22 cellular contexts compared by ENCODE assay signal in genomic region chr20:10706460-10706811, GRCh38. TPM values are rescaled to one million over a fixed set of nuclear protein-coding genes. Genes with fewer than 3 reads are reported as not detected.
DNase-seq lines count a peak whose midpoint lies in the region; ATAC-seq and TF ChIP-seq lines count a peak whose summit lies in the region.
"Had no signal": no experiment of that assay in that cellular context is flagged by ENCODE, and none has a peak within 500 bp of the region (broad histone marks: within the 10 kb centered on the region; RNA-seq: fewer than 3 reads in every experiment).

No MANE protein-coding gene starts in this region.

- 88 to 91% methylated on average over 12 of the region's 12 CpGs for WGBS in esophagus squamous epithelium, 2 donors

- no peak overlapping the region for H3K27ac ChIP-seq in breast epithelium
- peak overlapping the region; percentile 46 for H3K27ac ChIP-seq in RWPE2 (ENCODE audit: poor library complexity, severe bottlenecking)
- peak overlapping the region in 3 of 4 donors; percentile 39 to 70 (median 60) for H3K27ac ChIP-seq in esophagus squamous epithelium
- peak overlapping the region; percentile 62 to 67 for H3K27ac ChIP-seq in tibial artery
- H3K27ac ChIP-seq: SK-N-MC had no signal

- H3K4me1 ChIP-seq in breast epithelium (no peaks in the 10 kb centered on the region), RWPE2 (ENCODE audit: insufficient read depth, poor library complexity, severe bottlenecking) (peaks cover 19% of the 10 kb centered on the region), esophagus squamous epithelium (peaks cover 0 to 20% (median 6%) of the 10 kb centered on the region in 3 donors), tibial artery (peaks cover 0 to 46% (median 20%) of the 10 kb centered on the region in 4 donors)

- CTCF ChIA-PET in MCF 10A (lab: Yijun Ruan, JAX): interaction anchor here (0.6 to 4.8 kb wide), 7 partner anchors 10 to 499 kb away, joined by 3 to 22 read pairs (median 3); no protein-coding TSS in a partner anchor

- H3K9me3 Mint-ChIP-seq in MCF 10A (ENCODE audit: unreplicated experiment): peaks cover 14% of the 10 kb centered on the region

- TF ChIP-seq CTCF in MCF 10A (IDR thresholded peaks at IDR 0.05; ENCODE audit: unreplicated experiment) (no peak), breast epithelium (IDR thresholded peaks at IDR 0.05) (no peak), RWPE2 (IDR thresholded peaks at IDR 0.05; ENCODE audit: poor library complexity, severe bottlenecking) (no peak), esophagus squamous epithelium (IDR thresholded peaks at IDR 0.05) (no peak), tibial artery (IDR thresholded peaks at IDR 0.05) (no peak)

- H3K27me3 ChIP-seq in breast epithelium: no peaks in the 10 kb centered on the region
- no peaks in the 10 kb centered on the region for H3K27me3 ChIP-seq in RWPE2 (ENCODE audit: insufficient read depth, poor library complexity, severe bottlenecking)
- H3K27me3 ChIP-seq in esophagus squamous epithelium: no peaks in the 10 kb centered on the region
- no peaks in the 10 kb centered on the region for H3K27me3 ChIP-seq in tibial artery

- BruUV-seq in MCF 10A (replicated peaks; lab: Mats Ljungman, UMichigan): no TSS peak

- DNase-seq in MCF 10A (ENCODE audit: unreplicated experiment) (no peak), breast epithelium (ENCODE audit: low spot score in 2 of 2) (no peak), RWPE2 (ENCODE audit: low spot score) (no peak), esophagus squamous epithelium (lab: John Stamatoyannopoulos, UW) (no peak), tibial artery (no peak), HUDEP-2 (lab: John Stamatoyannopoulos, UW; ENCODE audit: unreplicated experiment in 76 of 76) (no peak)
- DNase-seq: AML-193; C1 segment of cervical spinal cord; CD8-positive, alpha-beta T cell; GDM1; KG1; NCI-H1105; NCI-H146; NCI-H2029 treated with DMSO at 0.1 percent for 48 hours; NCI-H226; NCI-H510A treated with DMSO at 0.1 percent for 48 hours; NCI-H82; SHP77 treated with DMSO at 0.1 percent for 48 hours; SW 1271 had no signal

- H3K27me3 Mint-ChIP-seq in MCF 10A (ENCODE audit: insufficient read depth, unreplicated experiment): no peaks in the 10 kb centered on the region

- no peak overlapping the region for H3K4me3 ChIP-seq in breast epithelium
- no peak overlapping the region for H3K4me3 ChIP-seq in RWPE2 (ENCODE audit: severe bottlenecking)
- no peak overlapping the region for H3K4me3 ChIP-seq in esophagus squamous epithelium
- H3K4me3 ChIP-seq in tibial artery: no peak overlapping the region
- H3K4me3 ChIP-seq: SK-N-MC had no signal

- POLR2A ChIA-PET in MCF 10A (lab: Yijun Ruan, JAX): interaction anchor here (0.9 to 3.3 kb wide), 13 partner anchors 9 to 499 kb away, joined by 3 to 19 read pairs (median 5); partner anchors contain the start of genes JAG1 and MKKS

- peak overlapping the region; percentile 78 for H3K27ac Mint-ChIP-seq in MCF 10A (ENCODE audit: low read depth, unreplicated experiment)
- H3K27ac Mint-ChIP-seq: CD8-positive, alpha-beta T cell had no signal

- no peak for TF ChIP-seq POLR2A in breast epithelium (IDR thresholded peaks at IDR 0.05)
- no peak for TF ChIP-seq POLR2A in esophagus squamous epithelium (IDR thresholded peaks at IDR 0.05)

- H3K36me3 ChIP-seq in breast epithelium: no peaks in the 10 kb centered on the region
- H3K36me3 ChIP-seq in RWPE2 (ENCODE audit: low read depth): no peaks in the 10 kb centered on the region
- no peaks in the 10 kb centered on the region for H3K36me3 ChIP-seq in esophagus squamous epithelium
- H3K36me3 ChIP-seq in tibial artery: no peaks in the 10 kb centered on the region

- intact Hi-C loops in MCF 10A (cut with micrococcal nuclease): loop anchor here (10.0 kb wide), 1 partner anchor 158 kb away; no protein-coding TSS in a partner anchor
- intact Hi-C loops in breast epithelium (cut with DNase I; ENCODE audit: low total_unique reads): no loop called here
- intact Hi-C loops in esophagus squamous epithelium (cut with DNase I): no loop called here
- intact Hi-C loops in tibial artery (cut with DNase I; ENCODE audit: low total_unique reads): loop anchor here (5.0 kb wide), 1 partner anchor 216 kb away; no protein-coding TSS in a partner anchor

- peaks cover 20% of the 10 kb centered on the region for H3K4me1 Mint-ChIP-seq in MCF 10A (ENCODE audit: insufficient read depth, unreplicated experiment)

- H3K9me3 ChIP-seq in breast epithelium: no peaks in the 10 kb centered on the region
- H3K9me3 ChIP-seq in RWPE2 (ENCODE audit: severe bottlenecking): no peaks in the 10 kb centered on the region
- no peaks in the 10 kb centered on the region for H3K9me3 ChIP-seq in esophagus squamous epithelium
- no peaks in the 10 kb centered on the region for H3K9me3 ChIP-seq in tibial artery

- ATAC-seq in RWPE2 (ENCODE audit: low read depth) (no peak), GM21576 (IDR thresholded peaks at IDR 0.05; ENCODE audit: unreplicated experiment) (no peak), HG02852 (IDR thresholded peaks at IDR 0.05; ENCODE audit: unreplicated experiment) (no peak)
- ATAC-seq: CD8-positive, alpha-beta T cell had no signal

- peak overlapping the region; percentile 45 for H3K4me3 Mint-ChIP-seq in MCF 10A (ENCODE audit: unreplicated experiment)
- H3K4me3 Mint-ChIP-seq: CD8-positive, alpha-beta T cell had no signal

- no peaks in the 10 kb centered on the region for H3K36me3 Mint-ChIP-seq in MCF 10A (ENCODE audit: insufficient read depth, unreplicated experiment)
- H3K36me3 Mint-ChIP-seq: CD8-positive, alpha-beta T cell had no signal

RNA-seq across cellular contexts. Expression of gene JAG1, which starts 32.6 kb away (rescaled TPM):
- total RNA-seq in MCF 10A (2022) (62.5 and 88.0 TPM in 2 replicates), breast epithelium (10 to 100 TPM; 49.0 to 97.9 (median 75.7) TPM), esophagus squamous epithelium (100 to 1,000 TPM in 3 of 4 donors, 10 to 100 TPM in 1; 89.6 to 182 (median 123) TPM)

Comparison
In these comparisons a context has a peak if more than half of its experiments do, and no peak if none do; other contexts are left out.
1. intact Hi-C loops: an anchor here in MCF 10A (10.0 kb wide) and tibial artery (5.0 kb wide); none called in breast epithelium and esophagus squamous epithelium.
2. H3K27ac ChIP-seq: peak in RWPE2 (single experiment), esophagus squamous epithelium (3 of 4) and tibial artery (2 of 2); none in breast epithelium (0 of 2).